ENCODE assay signal across 11 cellular contexts in genomic region chr19:49921871-49922755, GRCh38. TPM values are rescaled to one million over a fixed set of nuclear protein-coding genes. Genes with fewer than 3 reads are reported as not detected.
A peak's percentile ranks its signal among the peaks of the same experiment; 100 is the strongest.
DNase-seq lines count a peak whose midpoint lies in the region; ATAC-seq and TF ChIP-seq lines count a peak whose summit lies in the region.
"Had no signal": no experiment of that assay in that cellular context is flagged by ENCODE, and none has a peak within 500 bp of the region (broad histone marks: within the 10 kb centered on the region; RNA-seq: fewer than 3 reads in every experiment).

No MANE protein-coding gene starts in this region.

- DNase-seq in activated T-cell treated with anti-CD3 and anti-CD28 coated beads, Interleukin-2, amount 50 U/mL, for 48 hours: peak; percentile 50 to 56
- no peak for DNase-seq in activated T-cell treated with anti-CD3 and anti-CD28 coated beads, Interleukin-2, amount 50 U/mL, for 1 hour
- DNase-seq in fibroblast of the aortic adventitia (ENCODE audit: low read depth): peak; percentile 69
- DNase-seq in stimulated activated naive CD8-positive, alpha-beta T cell treated with anti-CD3 and anti-CD28 coated beads, Interleukin-15, Interleukin-2, amounts not matched to agents 100 U/mL and 50 U/mL, for 24 hours: no peak
- DNase-seq in mesendoderm: no peak
- no peak for DNase-seq in lower leg skin (ENCODE audit: low spot score in 2 of 2)
- no peak for DNase-seq in epidermal melanocyte (ENCODE audit: insufficient read length, low spot score)
- DNase-seq: CD8-positive, alpha-beta memory T cell; central memory CD4-positive, alpha-beta T cell had no signal

- no peaks in the 10 kb centered on the region for H3K9me2 ChIP-seq in SU-DHL-6 (replicated peaks; ENCODE audit: insufficient read depth, low read length)

- peak; percentile 44 for ATAC-seq in stimulated activated naive CD8-positive, alpha-beta T cell treated with anti-CD3 and anti-CD28 coated beads, Interleukin-15, Interleukin-2, amounts not matched to agents 100 U/mL and 50 U/mL, for 24 hours

- H3K56ac ChIP-seq in mesendoderm (ENCODE audit: low read length): no peak overlapping the region

- no peak overlapping the region for H2AK5ac ChIP-seq in mesendoderm (ENCODE audit: low read length)

- H3K36me3 ChIP-seq in SU-DHL-6 (ENCODE audit: low read length) (no peaks in the 10 kb centered on the region), mesendoderm (ENCODE audit: control insufficient read depth, insufficient read depth, low read length) (peaks cover 18% of the 10 kb centered on the region)

- no peaks in the 10 kb centered on the region for H3K27me3 ChIP-seq in SU-DHL-6 (ENCODE audit: low read length)
- no peaks in the 10 kb centered on the region for H3K27me3 ChIP-seq in mesendoderm (ENCODE audit: insufficient read depth, low read length, poor library complexity)
- H3K27me3 ChIP-seq: right atrium auricular region had no signal

- H3K79me1 ChIP-seq in mesendoderm (ENCODE audit: low read length): peaks cover 38% of the 10 kb centered on the region

- H4K8ac ChIP-seq in mesendoderm (ENCODE audit: low read depth, low read length): no peak overlapping the region

- no peak overlapping the region for H2BK120ac ChIP-seq in mesendoderm (ENCODE audit: low read depth, low read length)

- no peak overlapping the region for H3K4me3 ChIP-seq in SU-DHL-6 (ENCODE audit: insufficient read depth, low read length, poor library complexity, severe bottlenecking)
- H3K4me3 ChIP-seq in fibroblast of the aortic adventitia (ENCODE audit: low read depth, low read length): no peak overlapping the region
- H3K4me3 ChIP-seq in mesendoderm (ENCODE audit: low read length): no peak overlapping the region
- no peak overlapping the region for H3K4me3 ChIP-seq in lower leg skin (ENCODE audit: low read depth, poor library complexity, severe bottlenecking)
- H3K4me3 ChIP-seq: right atrium auricular region had no signal

- H3K79me2 ChIP-seq in SU-DHL-6 (ENCODE audit: insufficient read depth, low read length): peaks cover 97% of the 10 kb centered on the region
- H3K79me2 ChIP-seq in mesendoderm (ENCODE audit: control insufficient read depth, insufficient read depth, low read length): peaks cover 70% of the 10 kb centered on the region

- no CpG with 5 or more reads among the region's 19 CpGs for WGBS in mesendoderm (ENCODE audit: extremely low coverage, insufficient coverage, low lambda C conversion rate)
- 81 to 83% methylated on average over 18 to 19 of the region's 19 CpGs for WGBS in lower leg skin, 2 donors

- H3K4me2 ChIP-seq in SU-DHL-6 (ENCODE audit: low read depth, low read length, poor library complexity, severe bottlenecking) (peak overlapping the region; percentile 48), mesendoderm (ENCODE audit: low read length) (no peak overlapping the region)

- no peak overlapping the region for H2AFZ ChIP-seq in SU-DHL-6 (ENCODE audit: low read depth, low read length, severe bottlenecking)

- no peak overlapping the region for H4K5ac ChIP-seq in mesendoderm (ENCODE audit: low read length)

- no peak overlapping the region for H2BK5ac ChIP-seq in mesendoderm (ENCODE audit: low read length)

- intact Hi-C loops in lower leg skin (cut with DNase I; ENCODE audit: low total_unique reads): no loop called here

- TF ChIP-seq POLR2A in lower leg skin (IDR thresholded peaks at IDR 0.05): no peak

- no peaks in the 10 kb centered on the region for H4K20me1 ChIP-seq in SU-DHL-6 (ENCODE audit: low read depth, low read length)

- no peaks in the 10 kb centered on the region for H3K9me3 ChIP-seq in SU-DHL-6 (ENCODE audit: insufficient read depth, low read length)
- H3K9me3 ChIP-seq: right atrium auricular region had no signal

- H3K4me1 ChIP-seq in mesendoderm (ENCODE audit: control insufficient read depth, low read depth, low read length): no peaks in the 10 kb centered on the region

- peaks cover 25% of the 10 kb centered on the region for H3F3A ChIP-seq in SU-DHL-6 (ENCODE audit: insufficient read depth)

- H3K4ac ChIP-seq in mesendoderm (ENCODE audit: low read depth, low read length): no peak overlapping the region

- TF ChIP-seq CTCF in SU-DHL-6 (IDR thresholded peaks at IDR 0.05; ENCODE audit: insufficient read depth, low read length, poor library complexity, severe bottlenecking): no peak
- TF ChIP-seq CTCF in fibroblast of the aortic adventitia (IDR thresholded peaks at IDR 0.05; ENCODE audit: insufficient read depth, low read length): no peak
- no peak for TF ChIP-seq CTCF in lower leg skin (IDR thresholded peaks at IDR 0.05)

- no peak overlapping the region for H3K23ac ChIP-seq in mesendoderm (ENCODE audit: low read length)

- H2BK15ac ChIP-seq in mesendoderm (replicated peaks; ENCODE audit: low read depth): no peak overlapping the region

- no peak overlapping the region for H3K18ac ChIP-seq in mesendoderm (ENCODE audit: low read length)

- H3K9ac ChIP-seq in SU-DHL-6 (ENCODE audit: low read length) (peak overlapping the region; percentile 53), mesendoderm (ENCODE audit: low read length) (no peak overlapping the region)

- H3K27ac ChIP-seq in SU-DHL-6 (ENCODE audit: low read depth, low read length) (peak overlapping the region; percentile 91), mesendoderm (ENCODE audit: low read depth, low read length) (no peak overlapping the region)
- H3K27ac ChIP-seq: right atrium auricular region had no signal

RNA-seq across cellular contexts. Expression of gene ATF5, which starts 6.9 kb away (rescaled TPM):
- total RNA-seq in fibroblast of the aortic adventitia (ENCODE audit: low replicate concordance) (81.5 and 106 TPM in 2 replicates), lower leg skin (1 to 10 TPM; 5.0 to 10.0 (median 6.8) TPM)
- 35.5 TPM for polyA plus RNA-seq in mesendoderm (2013, experiment 1 of 2)
- polyA plus RNA-seq in mesendoderm (2013, experiment 2 of 2): 36.1 TPM

RNA-seq across cellular contexts. Expression of gene NUP62, which starts 7.2 kb away (rescaled TPM):
- total RNA-seq in fibroblast of the aortic adventitia (ENCODE audit: low replicate concordance) (11.3 and 35.4 TPM in 2 replicates), lower leg skin (10 to 100 TPM; 36.4 to 45.5 (median 41.1) TPM)
- polyA plus RNA-seq in mesendoderm (2013, experiment 1 of 2): 73.2 TPM
- polyA plus RNA-seq in mesendoderm (2013, experiment 2 of 2): 74.5 TPM

RNA-seq across cellular contexts. Expression of gene IL4I1, which starts 25.4 kb away (rescaled TPM):
- total RNA-seq in fibroblast of the aortic adventitia (ENCODE audit: low replicate concordance) (1.1 TPM in 1 of 2 replicates, not detected in the other), lower leg skin (under 1 TPM in 1 of 4 donors, not detected in 3; 0.42 TPM)
- 0.24 TPM for polyA plus RNA-seq in mesendoderm (2013, experiment 1 of 2)
- 0.15 TPM for polyA plus RNA-seq in mesendoderm (2013, experiment 2 of 2)

RNA-seq across cellular contexts. Expression of gene SIGLEC11, which starts 38.9 kb away (rescaled TPM):
- total RNA-seq in fibroblast of the aortic adventitia (ENCODE audit: low replicate concordance): not detected in 2 replicates
- polyA plus RNA-seq in mesendoderm (2013, experiment 1 of 2): not detected
- polyA plus RNA-seq in mesendoderm (2013, experiment 2 of 2): not detected
- total RNA-seq in lower leg skin: under 1 TPM in 2 of 4 donors, not detected in 2; 0.13 to 0.63 TPM
- total RNA-seq: CD8-positive, alpha-beta memory T cell had no signal
- polyA plus RNA-seq: CD8-positive, alpha-beta memory T cell had no signal

RNA-seq across cellular contexts. Expression of gene TBC1D17, which starts 44.6 kb away (rescaled TPM):
- 16.3 and 17.1 TPM in 2 replicates for total RNA-seq in fibroblast of the aortic adventitia (ENCODE audit: low replicate concordance)
- 29.3 TPM for polyA plus RNA-seq in mesendoderm (2013, experiment 1 of 2)
- 28.2 TPM for polyA plus RNA-seq in mesendoderm (2013, experiment 2 of 2)
- 10 to 100 TPM; 56.4 to 93.4 (median 59.8) TPM for total RNA-seq in lower leg skin

Comparison
In these comparisons a context has a peak if more than half of its experiments do, and no peak if none do; other contexts are left out.
1. DNase-seq: peak in activated T-cell treated with anti-CD3 and anti-CD28 coated beads, Interleukin-2, amount 50 U/mL, for 48 hours (2 of 2) and fibroblast of the aortic adventitia (single experiment); none in activated T-cell treated with anti-CD3 and anti-CD28 coated beads, Interleukin-2, amount 50 U/mL, for 1 hour (single experiment), stimulated activated naive CD8-positive, alpha-beta T cell treated with anti-CD3 and anti-CD28 coated beads, Interleukin-15, Interleukin-2, amounts not matched to agents 100 U/mL and 50 U/mL, for 24 hours (single experiment), mesendoderm (single experiment), lower leg skin (0 of 2) and epidermal melanocyte (single experiment).